ENCODE assay signal across 1 cellular context in the genomic region with DNA sequence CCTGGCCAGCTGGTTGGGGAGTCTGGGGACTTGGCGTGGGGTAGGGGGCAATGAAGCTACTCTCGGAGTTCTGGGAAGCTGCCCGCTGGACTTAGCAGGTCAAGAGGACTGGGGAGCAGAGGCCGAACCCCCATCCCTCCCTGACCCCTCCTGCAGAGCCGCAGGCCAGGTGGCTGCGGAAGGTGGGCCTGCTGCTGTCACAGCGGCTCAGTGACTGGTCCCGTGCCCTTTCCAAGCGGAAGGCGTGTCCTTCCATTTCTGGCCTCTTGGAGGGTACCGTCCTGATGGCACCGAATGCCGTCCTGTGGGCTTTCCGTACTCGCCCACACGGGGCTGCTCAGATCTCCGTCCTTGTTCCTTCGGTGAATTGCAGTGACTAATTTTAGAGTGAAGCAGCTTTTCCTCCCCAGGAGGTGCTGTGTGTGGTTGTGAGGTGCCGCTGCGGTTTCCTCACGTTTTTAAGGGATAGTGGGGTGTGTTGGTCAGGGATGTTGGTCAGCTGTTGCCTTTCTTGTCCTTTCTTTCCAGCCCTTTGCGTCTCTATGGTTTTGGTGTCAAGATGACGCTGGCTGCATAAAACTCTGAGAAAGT.
TF ChIP-seq lines count a peak whose summit lies in the region.

No MANE protein-coding gene starts in this region.

TF ChIP-seq in GM23338, 12 proteins besides CTCF, POLR2A, EP300 and RAD21 (continued from another document):
- TF ChIP-seq, protein P1, sequence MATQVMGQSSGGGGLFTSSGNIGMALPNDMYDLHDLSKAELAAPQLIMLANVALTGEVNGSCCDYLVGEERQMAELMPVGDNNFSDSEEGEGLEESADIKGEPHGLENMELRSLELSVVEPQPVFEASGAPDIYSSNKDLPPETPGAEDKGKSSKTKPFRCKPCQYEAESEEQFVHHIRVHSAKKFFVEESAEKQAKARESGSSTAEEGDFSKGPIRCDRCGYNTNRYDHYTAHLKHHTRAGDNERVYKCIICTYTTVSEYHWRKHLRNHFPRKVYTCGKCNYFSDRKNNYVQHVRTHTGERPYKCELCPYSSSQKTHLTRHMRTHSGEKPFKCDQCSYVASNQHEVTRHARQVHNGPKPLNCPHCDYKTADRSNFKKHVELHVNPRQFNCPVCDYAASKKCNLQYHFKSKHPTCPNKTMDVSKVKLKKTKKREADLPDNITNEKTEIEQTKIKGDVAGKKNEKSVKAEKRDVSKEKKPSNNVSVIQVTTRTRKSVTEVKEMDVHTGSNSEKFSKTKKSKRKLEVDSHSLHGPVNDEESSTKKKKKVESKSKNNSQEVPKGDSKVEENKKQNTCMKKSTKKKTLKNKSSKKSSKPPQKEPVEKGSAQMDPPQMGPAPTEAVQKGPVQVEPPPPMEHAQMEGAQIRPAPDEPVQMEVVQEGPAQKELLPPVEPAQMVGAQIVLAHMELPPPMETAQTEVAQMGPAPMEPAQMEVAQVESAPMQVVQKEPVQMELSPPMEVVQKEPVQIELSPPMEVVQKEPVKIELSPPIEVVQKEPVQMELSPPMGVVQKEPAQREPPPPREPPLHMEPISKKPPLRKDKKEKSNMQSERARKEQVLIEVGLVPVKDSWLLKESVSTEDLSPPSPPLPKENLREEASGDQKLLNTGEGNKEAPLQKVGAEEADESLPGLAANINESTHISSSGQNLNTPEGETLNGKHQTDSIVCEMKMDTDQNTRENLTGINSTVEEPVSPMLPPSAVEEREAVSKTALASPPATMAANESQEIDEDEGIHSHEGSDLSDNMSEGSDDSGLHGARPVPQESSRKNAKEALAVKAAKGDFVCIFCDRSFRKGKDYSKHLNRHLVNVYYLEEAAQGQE (IDR thresholded peaks at IDR 0.05; ENCODE audit: unreplicated experiment), result no peak
